8 cellular contexts compared by ENCODE assay signal in genomic region chr10:58335306-58336005, GRCh38. TPM values are rescaled to one million over a fixed set of nuclear protein-coding genes. Genes with fewer than 3 reads are reported as not detected.
A peak's percentile ranks its signal among the peaks of the same experiment; 100 is the strongest.
DNase-seq lines count a peak whose midpoint lies in the region; ATAC-seq lines count a peak whose summit lies in the region.

No MANE protein-coding gene starts in this region.

- peak; percentile 34 for ATAC-seq in GM18873 (IDR thresholded peaks at IDR 0.05; ENCODE audit: low FRiP score, unreplicated experiment)
- ATAC-seq in HG03097 (IDR thresholded peaks at IDR 0.05; ENCODE audit: low FRiP score, unreplicated experiment), result peak; percentile 36
- peak; percentile 41 for ATAC-seq in central memory CD8-positive, alpha-beta T cell (replicated peaks; ENCODE audit: extremely low read depth, poor library complexity, severe bottlenecking)
- ATAC-seq in stimulated activated effector memory CD8-positive, alpha-beta T cell treated with anti-CD3 and anti-CD28 coated beads, Interleukin-12 subunit alpha, Interleukin-12 subunit beta, amount 100 ng/mL, for 72 hours, result peak; percentile 70

- H3K27ac Mint-ChIP-seq in central memory CD8-positive, alpha-beta T cell (ENCODE audit: low read depth), result peak overlapping the region; percentile 68
- peak overlapping the region; percentile 92 for H3K27ac Mint-ChIP-seq in stimulated activated effector memory CD8-positive, alpha-beta T cell treated with anti-CD3 and anti-CD28 coated beads, Interleukin-12 subunit alpha, Interleukin-12 subunit beta, amount 100 ng/mL, for 72 hours

- no peaks in the 10 kb centered on the region for H3K27me3 Mint-ChIP-seq in central memory CD8-positive, alpha-beta T cell

- DNase-seq in AG20443 (ENCODE audit: low spot score), result peak; percentile 48
- peak; percentile 13 for DNase-seq in SK-MEL-5 (ENCODE audit: low read depth, low spot score)
- no peak for DNase-seq in central memory CD8-positive, alpha-beta T cell (ENCODE audit: low spot score in 2 of 2)
- peak; percentile 58 for DNase-seq in kidney glomerular epithelial cell (lab: John Stamatoyannopoulos, UW)
- peak; percentile 3 to 62 for DNase-seq in stimulated activated effector memory CD8-positive, alpha-beta T cell treated with anti-CD3 and anti-CD28 coated beads, Interleukin-12 subunit alpha, Interleukin-12 subunit beta, amount 100 ng/mL, for 72 hours (ENCODE audit: low spot score in 2 of 2)
- no peak for DNase-seq in DMS114 treated with DMSO at 0.1 percent for 48 hours (lab: John Stamatoyannopoulos, UW; ENCODE audit: unreplicated experiment)

- no peaks in the 10 kb centered on the region for H3K36me3 Mint-ChIP-seq in central memory CD8-positive, alpha-beta T cell (ENCODE audit: insufficient read depth)
- H3K36me3 Mint-ChIP-seq in stimulated activated effector memory CD8-positive, alpha-beta T cell treated with anti-CD3 and anti-CD28 coated beads, Interleukin-12 subunit alpha, Interleukin-12 subunit beta, amount 100 ng/mL, for 72 hours, result peaks cover 11% of the 10 kb centered on the region

- H3K9me3 Mint-ChIP-seq in central memory CD8-positive, alpha-beta T cell, result no peaks in the 10 kb centered on the region
- no peaks in the 10 kb centered on the region for H3K9me3 Mint-ChIP-seq in stimulated activated effector memory CD8-positive, alpha-beta T cell treated with anti-CD3 and anti-CD28 coated beads, Interleukin-12 subunit alpha, Interleukin-12 subunit beta, amount 100 ng/mL, for 72 hours

- peaks cover 31% of the 10 kb centered on the region for H3K4me1 Mint-ChIP-seq in central memory CD8-positive, alpha-beta T cell
- peaks cover 24% of the 10 kb centered on the region for H3K4me1 Mint-ChIP-seq in stimulated activated effector memory CD8-positive, alpha-beta T cell treated with anti-CD3 and anti-CD28 coated beads, Interleukin-12 subunit alpha, Interleukin-12 subunit beta, amount 100 ng/mL, for 72 hours

- in situ Hi-C loops in SK-MEL-5 (cut with HindIII; ENCODE audit: low pct_unique_long_range_greater_than_20kb, low sequenced_read_pairs), result no loop called here

- peak overlapping the region; percentile 90 for H3K4me3 Mint-ChIP-seq in central memory CD8-positive, alpha-beta T cell
- H3K4me3 Mint-ChIP-seq in stimulated activated effector memory CD8-positive, alpha-beta T cell treated with anti-CD3 and anti-CD28 coated beads, Interleukin-12 subunit alpha, Interleukin-12 subunit beta, amount 100 ng/mL, for 72 hours, result peak overlapping the region; percentile 92

RNA-seq across cellular contexts. Expression of gene UBE2D1, which starts 0.7 kb away (rescaled TPM):
- total RNA-seq in SK-MEL-5 (2014; rRNA removed; shearing (Covaris generic)), result 13.1 and 13.8 TPM in 2 replicates
- 13.1 and 16.3 TPM in 2 replicates for polyA plus RNA-seq in SK-MEL-5 (2015; cell fraction: cytosol; rRNA removed)
- 17.2 and 29.7 TPM in 2 replicates for polyA plus RNA-seq in SK-MEL-5 (2015; cell fraction: nucleus; rRNA removed)

RNA-seq across cellular contexts. Expression of gene TFAM, which starts 49.8 kb away (rescaled TPM):
- total RNA-seq in SK-MEL-5 (2014; rRNA removed; shearing (Covaris generic)), result 54.8 and 72.5 TPM in 2 replicates
- 22.9 and 23.5 TPM in 2 replicates for polyA plus RNA-seq in SK-MEL-5 (2015; cell fraction: cytosol; rRNA removed)
- polyA plus RNA-seq in SK-MEL-5 (2015; cell fraction: nucleus; rRNA removed), result 14.6 and 15.2 TPM in 2 replicates

Comparison
In these comparisons a context has a peak if more than half of its experiments do, and no peak if none do; other contexts are left out.
1. DNase-seq: peak in AG20443 (single experiment), SK-MEL-5 (single experiment), kidney glomerular epithelial cell (single experiment) and stimulated activated effector memory CD8-positive, alpha-beta T cell treated with anti-CD3 and anti-CD28 coated beads, Interleukin-12 subunit alpha, Interleukin-12 subunit beta, amount 100 ng/mL, for 72 hours (2 of 2); none in central memory CD8-positive, alpha-beta T cell (0 of 2) and DMS114 treated with DMSO at 0.1 percent for 48 hours (single experiment).
2. Peak in every context shown above with its lines, with median percentiles within 50 percentile points of each other: ATAC-seq.